In genomic region chr12:67484788-67485480, GRCh38 we compare ENCODE assay signal across 15 cellular contexts.
DNase-seq lines count a peak whose midpoint lies in the region; ATAC-seq and TF ChIP-seq lines count a peak whose summit lies in the region.
"Had no signal": no experiment of that assay in that cellular context is flagged by ENCODE, and none has a peak within 500 bp of the region (broad histone marks: within the 10 kb centered on the region; RNA-seq: fewer than 3 reads in every experiment).

No MANE protein-coding gene starts in this region.

- H3K9me3 Mint-ChIP-seq in GM23338 = peaks cover 31% of the 10 kb centered on the region

- H2AFZ ChIP-seq in PC-9 (0 out of 2 replicates have a peak overlapping the region, but pooled peaks have one; percentile 11), mammary epithelial cell (ENCODE audit: low read depth, low read length) (no peak overlapping the region), GM23338 (no peak overlapping the region)

- DNase-seq in DMS53 treated with DMSO at 0.1 percent for 48 hours (lab: John Stamatoyannopoulos, UW; ENCODE audit: unreplicated experiment) (peak; percentile 61), PC-9 (peak in 1 of 2 experiments; percentile 59), esophagus squamous epithelium (lab: John Stamatoyannopoulos, UW) (no peak), mammary epithelial cell (no peak), GM23338 (ENCODE audit: low spot score) (no peak), SK-N-DZ (ENCODE audit: low spot score) (no peak), dedifferentiated amniotic fluid mesenchymal stem cell (ENCODE audit: extremely low spot score) (no peak)
- DNase-seq: activated effector memory CD4-positive, alpha-beta T cell treated with anti-CD3 and anti-CD28 coated beads, Interleukin-2, amount 50 U/mL, for 16 hours; DMS79; IMR-90; NCI-H187 treated with DMSO at 0.1 percent for 48 hours; nucleus accumbens; stimulated activated naive B cell treated with anti-CD40 and anti-IgM and Interleukin-4, amounts not matched to agents 10 μg/mL and 1 μg/mL and 100 μg/mL, for 72 hours had no signal

- ATAC-seq in GM18868 (IDR thresholded peaks at IDR 0.05; ENCODE audit: unreplicated experiment) (peak; percentile 24), GM23338 (no peak)

- peak overlapping the region; percentile 73 for H3K4me2 ChIP-seq in PC-9
- H3K4me2 ChIP-seq in mammary epithelial cell (ENCODE audit: insufficient read depth, low read depth, low read length) = no peak overlapping the region
- no peak overlapping the region for H3K4me2 ChIP-seq in GM23338

- H3K27ac ChIP-seq in PC-9 = peak overlapping the region; percentile 99
- peak overlapping the region; percentile 24 to 83 (median 64) for H3K27ac ChIP-seq in esophagus squamous epithelium
- no peak overlapping the region for H3K27ac ChIP-seq in mammary epithelial cell (ENCODE audit: insufficient read depth, low read depth, low read length)
- no peak overlapping the region for H3K27ac ChIP-seq in GM23338 (ENCODE audit: low read depth)
- H3K27ac ChIP-seq: coronary artery had no signal

- H3F3A ChIP-seq in PC-9 (ENCODE audit: insufficient read depth, low read depth) (peaks cover 53% of the 10 kb centered on the region), GM23338 (replicated peaks; ENCODE audit: low read depth) (no peaks in the 10 kb centered on the region)

- TF ChIP-seq CTCF in PC-9 (conservative IDR thresholded peaks at IDR 0.05) (no peak), esophagus squamous epithelium (IDR thresholded peaks at IDR 0.05) (no peak), mammary epithelial cell (conservative IDR thresholded peaks at IDR 0.05 in 1 of 2, IDR thresholded peaks at IDR 0.05 in 1 of 2; ENCODE audit: extremely low read depth in 1 of 2, insufficient read depth in 1 of 2, low read depth in 1 of 2, low read length in 2 of 2) (no peak), GM23338 (conservative IDR thresholded peaks at IDR 0.05; ENCODE audit: low read depth in 2 of 2) (no peak)

- CTCF ChIA-PET in PC-9 (lab: Charles Lee) = interaction anchor here (0.6 to 1.5 kb wide), 2 partner anchors 163 to 580 kb away, joined by 3 to 5 read pairs; partner anchors contain the start of gene DYRK2
- CTCF ChIA-PET in mammary epithelial cell (lab: Charles Lee; ENCODE audit: low non-redundant PET) = no interaction called here

- H3K9me3 ChIP-seq in PC-9 (ENCODE audit: insufficient read depth, low read depth) (peaks cover 27% of the 10 kb centered on the region), esophagus squamous epithelium (peaks cover 0 to 16% (median 0%) of the 10 kb centered on the region in 3 donors), mammary epithelial cell (replicated peaks; ENCODE audit: insufficient read depth, low read length) (no peaks in the 10 kb centered on the region)

- H4K20me1 ChIP-seq in PC-9 (ENCODE audit: insufficient read depth) (no peaks in the 10 kb centered on the region), mammary epithelial cell (ENCODE audit: insufficient read depth, low read length) (no peaks in the 10 kb centered on the region), GM23338 (replicated peaks; ENCODE audit: insufficient read depth) (no peaks in the 10 kb centered on the region)

- H3K9ac ChIP-seq in mammary epithelial cell (ENCODE audit: insufficient read depth, low read length) = no peak overlapping the region

- no peaks in the 10 kb centered on the region for H3K79me2 ChIP-seq in PC-9 (ENCODE audit: low read depth)
- no peaks in the 10 kb centered on the region for H3K79me2 ChIP-seq in mammary epithelial cell (ENCODE audit: insufficient read depth, low read length)
- H3K79me2 ChIP-seq in GM23338 (replicated peaks; ENCODE audit: insufficient read depth) = no peaks in the 10 kb centered on the region

- no peak overlapping the region for H3K4me3 Mint-ChIP-seq in GM23338
- H3K4me3 Mint-ChIP-seq: stimulated activated naive B cell treated with anti-CD40 and anti-IgM and Interleukin-4, amounts not matched to agents 10 μg/mL and 1 μg/mL and 100 μg/mL, for 72 hours had no signal

- H3K27me3 ChIP-seq in PC-9 (ENCODE audit: insufficient read depth, low read depth) (no peaks in the 10 kb centered on the region), esophagus squamous epithelium (no peaks in the 10 kb centered on the region), mammary epithelial cell (ENCODE audit: insufficient read depth, low read length) (no peaks in the 10 kb centered on the region), GM23338 (ENCODE audit: insufficient read depth) (no peaks in the 10 kb centered on the region)

- in situ Hi-C loops in mammary epithelial cell (cut with MboI; ENCODE audit: low sequenced_read_pairs in 2 of 2) = no loop called here

- H3K27ac Mint-ChIP-seq in GM23338 = no peak overlapping the region; the same call in 1 of the 2 replicates
- H3K27ac Mint-ChIP-seq: stimulated activated naive B cell treated with anti-CD40 and anti-IgM and Interleukin-4, amounts not matched to agents 10 μg/mL and 1 μg/mL and 100 μg/mL, for 72 hours had no signal

- BruUV-seq in PC-9 (replicated peaks; lab: Mats Ljungman, UMichigan) = no TSS peak
- BruUV-seq in mammary epithelial cell (replicated peaks; lab: Mats Ljungman, UMichigan) = no TSS peak

- H3K4me1 ChIP-seq in PC-9 (replicated peaks; ENCODE audit: insufficient read depth) (peaks cover 62% of the 10 kb centered on the region), esophagus squamous epithelium (peaks cover 13 to 37% (median 15%) of the 10 kb centered on the region in 3 donors), mammary epithelial cell (ENCODE audit: insufficient read depth, low read length) (no peaks in the 10 kb centered on the region), GM23338 (ENCODE audit: insufficient read depth) (no peaks in the 10 kb centered on the region)

- WGBS in esophagus squamous epithelium, 2 donors = 31 to 48% methylated on average over 4 of the region's 4 CpGs
- WGBS in mammary epithelial cell (ENCODE audit: low coverage, missing lambda C conversion rate) = 80% methylated on average over 3 of the region's 4 CpGs

- intact Hi-C loops in PC-9 (cut with micrococcal nuclease; ENCODE audit: unreplicated experiment) = loop anchor here (1.0 to 10.0 kb wide), 8 partner anchors 32 to 458 kb away; no protein-coding TSS in a partner anchor
- intact Hi-C loops in esophagus squamous epithelium (cut with DNase I) = no loop called here
- intact Hi-C loops in mammary epithelial cell (cut with micrococcal nuclease) = no loop called here

- POLR2A ChIA-PET in PC-9 (lab: Charles Lee; ENCODE audit: unreplicated experiment) = no interaction called here

- peaks cover 24% of the 10 kb centered on the region for H3K36me3 Mint-ChIP-seq in GM23338 (ENCODE audit: low read depth)

- no peak for TF ChIP-seq POLR2A in esophagus squamous epithelium (IDR thresholded peaks at IDR 0.05)

- H3K4me3 ChIP-seq in PC-9 (peak overlapping the region; percentile 24; the same call in 1 of the 2 replicates), esophagus squamous epithelium (no peak overlapping the region), mammary epithelial cell (replicated peaks in 1 of 3; ENCODE audit: insufficient read depth in 1 of 3, low read depth in 2 of 3, low read length in 3 of 3) (no peak overlapping the region), GM23338 (no peak overlapping the region)
- H3K4me3 ChIP-seq: coronary artery had no signal

- dilution Hi-C loops in mammary epithelial cell (cut with HindIII; ENCODE audit: low sequenced_read_pairs) = no loop called here

- H3K27me3 Mint-ChIP-seq in GM23338 (ENCODE audit: insufficient read depth, low read depth, poor library complexity) = peaks cover 3% of the 10 kb centered on the region

- H3K9me2 ChIP-seq in PC-9 (ENCODE audit: insufficient read depth) (no peaks in the 10 kb centered on the region), GM23338 (ENCODE audit: insufficient read depth) (no peaks in the 10 kb centered on the region)

- peaks cover 6% of the 10 kb centered on the region; the same call in 2 of the 3 replicates for H3K4me1 Mint-ChIP-seq in GM23338

- H3K36me3 ChIP-seq in PC-9 (ENCODE audit: low read depth) (no peaks in the 10 kb centered on the region; the same call in 1 of the 2 replicates), esophagus squamous epithelium (no peaks in the 10 kb centered on the region), mammary epithelial cell (ENCODE audit: insufficient read depth, low read length) (no peaks in the 10 kb centered on the region), GM23338 (ENCODE audit: insufficient read depth) (no peaks in the 10 kb centered on the region; the same call in 1 of the 2 replicates)

TF ChIP-seq in GM23338, 12 proteins besides CTCF, POLR2A, EP300 and RAD21:
- no peak for TF ChIP-seq POLR2AphosphoS5 (IDR thresholded peaks at IDR 0.05; ENCODE audit: low read depth)
- TF ChIP-seq ZNF331 (CRISPR knock-in tag; IDR thresholded peaks at IDR 0.05; ENCODE audit: low read depth) = no peak
- TF ChIP-seq ZNF114 (CRISPR knock-in tag; IDR thresholded peaks at IDR 0.05) = no peak
- no peak for TF ChIP-seq ETS1 (IDR thresholded peaks at IDR 0.05)
- TF ChIP-seq NANOG (IDR thresholded peaks at IDR 0.05; ENCODE audit: borderline replicate concordance) = no peak
- TF ChIP-seq EZH2phosphoT487 (IDR thresholded peaks at IDR 0.05; ENCODE audit: unreplicated experiment) = no peak

Comparison
In these comparisons a context has a peak if more than half of its experiments do, and no peak if none do; other contexts are left out.
1. H3K27ac ChIP-seq: peak in PC-9 (single experiment) and esophagus squamous epithelium (4 of 4); none in mammary epithelial cell (single experiment) and GM23338 (single experiment).